28 cellular contexts compared by ENCODE assay signal in genomic region chr7:132116369-132116768, GRCh38.
DNase-seq lines count a peak whose midpoint lies in the region; ATAC-seq and TF ChIP-seq lines count a peak whose summit lies in the region.
"Had no signal": no experiment of that assay in that cellular context is flagged by ENCODE, and none has a peak within 500 bp of the region (broad histone marks: within the 10 kb centered on the region; RNA-seq: fewer than 3 reads in every experiment).

No MANE protein-coding gene starts in this region.

- H3K9me3 ChIP-seq in heart right ventricle = no peaks in the 10 kb centered on the region
- H3K9me3 ChIP-seq in PC-3 (ENCODE audit: low read length) = no peaks in the 10 kb centered on the region
- H3K9me3 ChIP-seq: BLaER1 treated with 17β-estradiol and CSF1 and Interleukin-3, amounts not matched to agents 10 nM and 100 nM; Caco-2; right lobe of liver; SJSA1; transverse colon had no signal

- H3K4me3 ChIP-seq in heart right ventricle (no peak overlapping the region), PC-3 (ENCODE audit: low read length) (no peak overlapping the region), epithelial cell of esophagus (ENCODE audit: low read length) (no peak overlapping the region)
- H3K4me3 ChIP-seq: BLaER1 treated with 17β-estradiol and CSF1 and Interleukin-3, amounts not matched to agents 10 nM and 100 nM; K562; right lobe of liver; SJSA1; transverse colon had no signal

- H3K36me3 ChIP-seq in heart right ventricle = no peaks in the 10 kb centered on the region
- no peaks in the 10 kb centered on the region for H3K36me3 ChIP-seq in PC-3 (ENCODE audit: low read depth, low read length)
- H3K36me3 ChIP-seq: BLaER1 treated with 17β-estradiol and CSF1 and Interleukin-3, amounts not matched to agents 10 nM and 100 nM; right lobe of liver; SJSA1; transverse colon had no signal

- peaks cover 3% of the 10 kb centered on the region for H3K27me3 Mint-ChIP-seq in activated CD4-positive, alpha-beta T cell treated with anti-CD3 and anti-CD28 coated beads for 36 hours

- DNase-seq in cardiac septum (ENCODE audit: low spot score) (peak; percentile 12), heart right ventricle (no peak), PC-3 (peak; percentile 96), epithelial cell of esophagus (ENCODE audit: low read depth) (peak; percentile 82), SW 1271 (lab: John Stamatoyannopoulos, UW) (no peak)
- no peak for DNase-seq in stimulated activated effector memory CD8-positive, alpha-beta T cell treated with anti-CD3 and anti-CD28 coated beads, Interleukin-12 subunit alpha, Interleukin-12 subunit beta, amount 100 ng/mL, for 72 hours (ENCODE audit: low spot score in 2 of 2)
- no peak for DNase-seq in activated CD4-positive, alpha-beta T cell treated with anti-CD3 and anti-CD28 coated beads for 36 hours
- DNase-seq: 8988T; activated CD4-positive, alpha-beta T cell treated with anti-CD3 and anti-CD28 coated beads for 4 hours; activated CD8-positive, alpha-beta memory T cell treated with anti-CD3 and anti-CD28 coated beads for 24 hours; activated gamma-delta T cell treated with Interleukin-2 at 50 U/mL for 16 hours; activated T-cell treated with anti-CD3 and anti-CD28 coated beads, Interleukin-2, amount 50 U/mL, for 1 hour; Caco-2; cortex of kidney; DMS79 treated with DMSO at 0.1 percent for 48 hours; endodermal cell; NCI-H1436; NCI-H2107; NCI-H510A treated with DMSO at 0.1 percent for 48 hours; posterior cingulate gyrus; right lobe of liver; transverse colon had no signal

- H3K27ac Mint-ChIP-seq in stimulated activated effector memory CD8-positive, alpha-beta T cell treated with anti-CD3 and anti-CD28 coated beads, Interleukin-12 subunit alpha, Interleukin-12 subunit beta, amount 100 ng/mL, for 72 hours = no peak overlapping the region
- H3K27ac Mint-ChIP-seq in activated CD4-positive, alpha-beta T cell treated with anti-CD3 and anti-CD28 coated beads for 36 hours = no peak overlapping the region
- H3K27ac Mint-ChIP-seq: endodermal cell had no signal

- no peaks in the 10 kb centered on the region for H3K9me2 ChIP-seq in PC-3 (replicated peaks; ENCODE audit: low read length)

- POLR2A ChIA-PET in PC-3 (lab: Charles Lee; ENCODE audit: unreplicated experiment) = no interaction called here
- POLR2A ChIA-PET in activated CD4-positive, alpha-beta T cell treated with anti-CD3 and anti-CD28 coated beads for 36 hours (lab: Charles Lee) = no interaction called here

- H3F3A ChIP-seq in PC-3 (ENCODE audit: low read length, unreplicated experiment) = no peaks in the 10 kb centered on the region

- H3K4me2 ChIP-seq in PC-3 (ENCODE audit: low read length) = peak overlapping the region; percentile 46
- H3K4me2 ChIP-seq: BLaER1 treated with 17β-estradiol and CSF1 and Interleukin-3, amounts not matched to agents 10 nM and 100 nM had no signal

- H3K27ac ChIP-seq in heart right ventricle = no peak overlapping the region
- peak overlapping the region; percentile 92 for H3K27ac ChIP-seq in PC-3 (ENCODE audit: low read length)
- H3K27ac ChIP-seq: BLaER1 treated with 17β-estradiol and CSF1 and Interleukin-3, amounts not matched to agents 10 nM and 100 nM; right lobe of liver; SJSA1; transverse colon had no signal

- H3K4me3 Mint-ChIP-seq in stimulated activated effector memory CD8-positive, alpha-beta T cell treated with anti-CD3 and anti-CD28 coated beads, Interleukin-12 subunit alpha, Interleukin-12 subunit beta, amount 100 ng/mL, for 72 hours = no peak overlapping the region
- no peak overlapping the region for H3K4me3 Mint-ChIP-seq in activated CD4-positive, alpha-beta T cell treated with anti-CD3 and anti-CD28 coated beads for 36 hours
- H3K4me3 Mint-ChIP-seq: endodermal cell had no signal

- no peaks in the 10 kb centered on the region for H3K36me3 Mint-ChIP-seq in stimulated activated effector memory CD8-positive, alpha-beta T cell treated with anti-CD3 and anti-CD28 coated beads, Interleukin-12 subunit alpha, Interleukin-12 subunit beta, amount 100 ng/mL, for 72 hours
- H3K36me3 Mint-ChIP-seq in activated CD4-positive, alpha-beta T cell treated with anti-CD3 and anti-CD28 coated beads for 36 hours (ENCODE audit: low read depth) = no peaks in the 10 kb centered on the region

- no peaks in the 10 kb centered on the region for H3K79me2 ChIP-seq in PC-3 (ENCODE audit: low read length)

- H3K27me3 ChIP-seq in heart right ventricle (no peaks in the 10 kb centered on the region), PC-3 (ENCODE audit: low read length) (no peaks in the 10 kb centered on the region)
- H3K27me3 ChIP-seq: BLaER1 treated with 17β-estradiol and CSF1 and Interleukin-3, amounts not matched to agents 10 nM and 100 nM; right lobe of liver; SJSA1; transverse colon had no signal

- no peaks in the 10 kb centered on the region for H4K20me1 ChIP-seq in PC-3 (ENCODE audit: low read length)
- H4K20me1 ChIP-seq: BLaER1 treated with 17β-estradiol and CSF1 and Interleukin-3, amounts not matched to agents 10 nM and 100 nM had no signal

- H3K4me1 ChIP-seq in heart right ventricle (no peaks in the 10 kb centered on the region), PC-3 (ENCODE audit: insufficient read depth, low read length) (peaks cover 48% of the 10 kb centered on the region)
- H3K4me1 ChIP-seq: Caco-2, right lobe of liver, SJSA1, transverse colon had no signal

- no peak overlapping the region for H2AFZ ChIP-seq in PC-3 (ENCODE audit: low read length)

- CTCF ChIA-PET in PC-3 (lab: Charles Lee) = interaction anchor here (0.6 kb wide), 1 partner anchor 182 kb away, joined by 3 read pairs; no protein-coding TSS in a partner anchor
- CTCF ChIA-PET in activated CD4-positive, alpha-beta T cell treated with anti-CD3 and anti-CD28 coated beads for 36 hours (lab: Charles Lee) = no interaction called here

- peak overlapping the region; percentile 53 for H3K9ac ChIP-seq in PC-3 (ENCODE audit: low read length)
- H3K9ac ChIP-seq: BLaER1 treated with 17β-estradiol and CSF1 and Interleukin-3, amounts not matched to agents 10 nM and 100 nM had no signal

- WGBS in heart right ventricle, 2 donors = 49 to 51% methylated on average over 3 of the region's 3 CpGs

- TF ChIP-seq CTCF in heart right ventricle (IDR thresholded peaks at IDR 0.05) = no peak
- TF ChIP-seq CTCF in PC-3 (conservative IDR thresholded peaks at IDR 0.05; ENCODE audit: low read depth, low read length) = no peak
- TF ChIP-seq CTCF in epithelial cell of esophagus (IDR thresholded peaks at IDR 0.05; ENCODE audit: insufficient read depth, low read depth, low read length, missing control alignments) = no peak

- ATAC-seq in heart right ventricle (no peak), PC-3 (peak; percentile 70), HG03571 (IDR thresholded peaks at IDR 0.05; ENCODE audit: unreplicated experiment) (no peak)
- ATAC-seq in stimulated activated effector memory CD8-positive, alpha-beta T cell treated with anti-CD3 and anti-CD28 coated beads, Interleukin-12 subunit alpha, Interleukin-12 subunit beta, amount 100 ng/mL, for 72 hours = no peak
- no peak for ATAC-seq in activated CD4-positive, alpha-beta T cell treated with anti-CD3 and anti-CD28 coated beads for 36 hours
- ATAC-seq: HCT116, K562, Panc1, right lobe of liver had no signal

- intact Hi-C loops in cardiac septum (cut with DNase I) = no loop called here
- intact Hi-C loops in heart right ventricle (cut with DNase I) = no loop called here
- intact Hi-C loops in PC-3 (cut with micrococcal nuclease) = loop anchor here (2.0 kb wide), 2 partner anchors 28 to 52 kb away; no protein-coding TSS in a partner anchor
- intact Hi-C loops in activated CD4-positive, alpha-beta T cell treated with anti-CD3 and anti-CD28 coated beads for 36 hours (cut with DNase I, micrococcal nuclease) = no loop called here

- BruUV-seq in PC-3 (replicated peaks; lab: Mats Ljungman, UMichigan) = no TSS peak

- no peaks in the 10 kb centered on the region for H3K9me3 Mint-ChIP-seq in stimulated activated effector memory CD8-positive, alpha-beta T cell treated with anti-CD3 and anti-CD28 coated beads, Interleukin-12 subunit alpha, Interleukin-12 subunit beta, amount 100 ng/mL, for 72 hours
- H3K9me3 Mint-ChIP-seq in activated CD4-positive, alpha-beta T cell treated with anti-CD3 and anti-CD28 coated beads for 36 hours (ENCODE audit: low read depth) = no peaks in the 10 kb centered on the region
- H3K9me3 Mint-ChIP-seq: endodermal cell had no signal

- H3K4me1 Mint-ChIP-seq in stimulated activated effector memory CD8-positive, alpha-beta T cell treated with anti-CD3 and anti-CD28 coated beads, Interleukin-12 subunit alpha, Interleukin-12 subunit beta, amount 100 ng/mL, for 72 hours = no peaks in the 10 kb centered on the region
- no peaks in the 10 kb centered on the region for H3K4me1 Mint-ChIP-seq in activated CD4-positive, alpha-beta T cell treated with anti-CD3 and anti-CD28 coated beads for 36 hours

Comparison
In these comparisons a context has a peak if more than half of its experiments do, and no peak if none do; other contexts are left out.
1. DNase-seq: peak in cardiac septum (single experiment), PC-3 (single experiment) and epithelial cell of esophagus (single experiment); none in heart right ventricle (0 of 2), stimulated activated effector memory CD8-positive, alpha-beta T cell treated with anti-CD3 and anti-CD28 coated beads, Interleukin-12 subunit alpha, Interleukin-12 subunit beta, amount 100 ng/mL, for 72 hours (0 of 2), SW 1271 (0 of 2) and activated CD4-positive, alpha-beta T cell treated with anti-CD3 and anti-CD28 coated beads for 36 hours (single experiment).